Comparison of ENCODE assay signal across 8 cellular contexts in genomic region chr12:100200450-100201181, GRCh38. TPM values are rescaled to one million over a fixed set of nuclear protein-coding genes. Genes with fewer than 3 reads are reported as not detected.
DNase-seq lines count a peak whose midpoint lies in the region; ATAC-seq and TF ChIP-seq lines count a peak whose summit lies in the region.

TSS of gene ACTR6 (plus strand) at chr12:100200815. CDS start at chr12:100200852, 37 bp downstream.

- TF ChIP-seq CTCF in GM06990 (IDR thresholded peaks at IDR 0.05; ENCODE audit: insufficient read depth, low read length, poor library complexity, severe bottlenecking) (no peak), HFFc6 (IDR thresholded peaks at IDR 0.05) (no peak), NB4 (IDR thresholded peaks at IDR 0.05; ENCODE audit: low read depth, low read length) (no peak), osteoblast (IDR thresholded peaks at IDR 0.05; ENCODE audit: extremely low read depth, low read depth, low read length) (peak; percentile 4), thoracic aorta (IDR thresholded peaks at IDR 0.05) (peak; percentile 13)

- H3K4me3 ChIP-seq in GM06990 (replicated peaks; ENCODE audit: low read depth, low read length) = peak within 1 kb of the TSS; percentile 96
- peak within 1 kb of the TSS; percentile 100 for H3K4me3 ChIP-seq in NB4 (ENCODE audit: low read depth, low read length)
- H3K4me3 ChIP-seq in SK-N-MC = peak within 1 kb of the TSS; percentile 95
- peak within 1 kb of the TSS; percentile 90 for H3K4me3 ChIP-seq in osteoblast (ENCODE audit: insufficient read depth, low read length)
- H3K4me3 ChIP-seq in thoracic aorta = peak within 1 kb of the TSS; percentile 72

- H4K20me1 ChIP-seq in osteoblast (ENCODE audit: insufficient read depth, low read length) = no peaks in the 10 kb centered on the region

- H3K9me3 ChIP-seq in SK-N-MC (ENCODE audit: low read depth, low read length) (no peaks in the 10 kb centered on the region), osteoblast (ENCODE audit: low read depth, low read length) (no peaks in the 10 kb centered on the region), thoracic aorta (no peaks in the 10 kb centered on the region)

- H3K4me2 ChIP-seq in osteoblast (ENCODE audit: insufficient read depth, low read length) = peak within 1 kb of the TSS; percentile 91

- H3K27me3 Mint-ChIP-seq in HFFc6 (ENCODE audit: insufficient read depth) = peaks cover 7% of the 10 kb centered on the region
- no peaks in the 10 kb centered on the region for H3K27me3 Mint-ChIP-seq in activated naive CD4-positive, alpha-beta T cell treated with anti-CD3 and anti-CD28 coated beads, Interleukin-2, amount 10 ng/mL, durations not matched to agents 7 days and 5 days

- DNase-seq in GM06990 (ENCODE audit: extremely low read depth, insufficient read length) (peak; percentile 87), HFFc6 (peak; percentile 95), NB4 (ENCODE audit: low read depth) (peak; percentile 97), SK-N-MC (ENCODE audit: low read depth, low spot score) (peak; percentile 86), glomerular endothelial cell (ENCODE audit: extremely low read depth, low read depth, low spot score) (peak; percentile 90), osteoblast (ENCODE audit: insufficient read length, low spot score, missing footprints) (peak; percentile 97), thoracic aorta (ENCODE audit: low spot score) (peak; percentile 86)
- peak; percentile 98 for DNase-seq in activated naive CD4-positive, alpha-beta T cell treated with anti-CD3 and anti-CD28 coated beads, Interleukin-2, amount 10 ng/mL, durations not matched to agents 7 days and 5 days

- H3K9me3 Mint-ChIP-seq in HFFc6 = no peaks in the 10 kb centered on the region
- H3K9me3 Mint-ChIP-seq in activated naive CD4-positive, alpha-beta T cell treated with anti-CD3 and anti-CD28 coated beads, Interleukin-2, amount 10 ng/mL, durations not matched to agents 7 days and 5 days = no peaks in the 10 kb centered on the region

- H3K27ac Mint-ChIP-seq in HFFc6 = peak within 1 kb of the TSS; percentile 92
- peak within 1 kb of the TSS; percentile 100 for H3K27ac Mint-ChIP-seq in activated naive CD4-positive, alpha-beta T cell treated with anti-CD3 and anti-CD28 coated beads, Interleukin-2, amount 10 ng/mL, durations not matched to agents 7 days and 5 days

- peak within 1 kb of the TSS; percentile 61; the same call in 1 of the 2 replicates for H3K27ac ChIP-seq in SK-N-MC
- peak within 1 kb of the TSS; percentile 75 for H3K27ac ChIP-seq in osteoblast (ENCODE audit: low read depth, low read length)
- peak within 1 kb of the TSS; percentile 71 to 73 for H3K27ac ChIP-seq in thoracic aorta

- H3K4me1 ChIP-seq in osteoblast (ENCODE audit: insufficient read depth, low read length) (peaks cover 6% of the 10 kb centered on the region), thoracic aorta (ENCODE audit: control insufficient read depth in 1 of 2, low read depth in 2 of 2) (peaks cover 14 to 23% of the 10 kb centered on the region in 2 donors)

- peak within 1 kb of the TSS; percentile 93 for H3K9ac ChIP-seq in SK-N-MC (ENCODE audit: insufficient read length)

- peak; percentile 94 for ATAC-seq in thoracic aorta (ENCODE audit: insufficient number of reproducible peaks, low FRiP score, low read depth)

- H3K36me3 Mint-ChIP-seq in HFFc6 (ENCODE audit: low read depth) = no peaks in the 10 kb centered on the region
- H3K36me3 Mint-ChIP-seq in activated naive CD4-positive, alpha-beta T cell treated with anti-CD3 and anti-CD28 coated beads, Interleukin-2, amount 10 ng/mL, durations not matched to agents 7 days and 5 days = peaks cover 4% of the 10 kb centered on the region

- peak within 1 kb of the TSS; percentile 96 for H3K4me3 Mint-ChIP-seq in HFFc6
- H3K4me3 Mint-ChIP-seq in activated naive CD4-positive, alpha-beta T cell treated with anti-CD3 and anti-CD28 coated beads, Interleukin-2, amount 10 ng/mL, durations not matched to agents 7 days and 5 days = peak within 1 kb of the TSS; percentile 87

- H2AFZ ChIP-seq in osteoblast (ENCODE audit: low read length) = peak within 1 kb of the TSS; percentile 95

- H3K36me3 ChIP-seq in GM06990 (ENCODE audit: control insufficient read depth, insufficient read depth, low read length) = no peaks in the 10 kb centered on the region
- H3K36me3 ChIP-seq in SK-N-MC (ENCODE audit: insufficient read depth, low read length) = peaks cover 7% of the 10 kb centered on the region
- H3K36me3 ChIP-seq in osteoblast (ENCODE audit: insufficient read depth, low read length) = no peaks in the 10 kb centered on the region
- H3K36me3 ChIP-seq in thoracic aorta = no peaks in the 10 kb centered on the region

- CTCF ChIA-PET in activated naive CD4-positive, alpha-beta T cell treated with anti-CD3 and anti-CD28 coated beads, Interleukin-2, amount 10 ng/mL, durations not matched to agents 7 days and 5 days (lab: Charles Lee) = no interaction called here

- H3K4me1 Mint-ChIP-seq in HFFc6 (ENCODE audit: low read depth) = no peaks in the 10 kb centered on the region
- H3K4me1 Mint-ChIP-seq in activated naive CD4-positive, alpha-beta T cell treated with anti-CD3 and anti-CD28 coated beads, Interleukin-2, amount 10 ng/mL, durations not matched to agents 7 days and 5 days = peaks cover 42% of the 10 kb centered on the region

- H3K79me2 ChIP-seq in osteoblast (ENCODE audit: insufficient read depth, low read length) = peaks cover 32% of the 10 kb centered on the region

- H3K27me3 ChIP-seq in GM06990 (replicated peaks; ENCODE audit: control insufficient read depth, insufficient read depth, low read length) (no peaks in the 10 kb centered on the region), osteoblast (ENCODE audit: insufficient read depth, low read length) (no peaks in the 10 kb centered on the region), thoracic aorta (replicated peaks; ENCODE audit: insufficient read depth) (no peaks in the 10 kb centered on the region)

- peak; percentile 73 for TF ChIP-seq POLR2A in NB4 (IDR thresholded peaks at IDR 0.05; ENCODE audit: extremely low read depth, insufficient read length)

RNA-seq across cellular contexts. Expression of gene ACTR6, which starts in this region (rescaled TPM):
- total RNA-seq in HFFc6 (2021; fragmentation: NEBNext Ultra II Directional; extraction: Animal tissue kit (Norgen Biotek cat#: 25700)) = 10 to 100 TPM; 23.2 to 29.2 (median 24.9) TPM
- total RNA-seq in glomerular endothelial cell (11.9 and 14.1 TPM in 2 replicates), osteoblast (13.6 and 19.2 TPM in 2 replicates), thoracic aorta (100 to 1,000 TPM in 1 of 2 donors, 10 to 100 TPM in 1; 17.6 to 130 TPM)

Comparison
In these comparisons a context has a peak if more than half of its experiments do, and no peak if none do; other contexts are left out.
1. Peak in every context shown above with its lines: DNase-seq, ATAC-seq, H3K4me3 ChIP-seq and H3K27ac ChIP-seq.
2. CTCF ChIP-seq: peak in osteoblast (single experiment) and thoracic aorta (single experiment); none in GM06990 (single experiment), HFFc6 (single experiment) and NB4 (single experiment).